In genomic region chr2:89246620-89247019, GRCh38 we compare ENCODE assay signal across 7 cellular contexts.
DNase-seq lines count a peak whose midpoint lies in the region; ATAC-seq, FAIRE-seq and TF ChIP-seq lines count a peak whose summit lies in the region.
"Not testable (repeated sequence)": the region's sequence is repeated elsewhere in the genome, so short reads cannot be mapped to it uniquely, and the experiment has no call there.

No MANE protein-coding gene starts in this region.

- DNase-seq in GM23248 = peak; percentile 71
- peak; percentile 3 for DNase-seq in NAMALWA (ENCODE audit: low spot score)
- DNase-seq in endothelial cell (ENCODE audit: low spot score); small intestine: not testable (repeated sequence)
- peak; percentile 23 for DNase-seq in iris pigment epithelial cell (ENCODE audit: low read depth)

- 0 out of 22 replicates have a peak overlapping the region, but pooled peaks of 1 of the 11 experiments have one; percentile 1 for H3K9ac ChIP-seq in BLaER1 treated with 17β-estradiol and CSF1 and Interleukin-3, amounts not matched to agents 10 nM and 100 nM
- not testable (repeated sequence) for H3K9ac ChIP-seq in GM23248

- FAIRE-seq in small intestine (lab: Jason Lieb, UNC) = peak; percentile 39

- peak; percentile 34 for ATAC-seq in activated T-helper 17 cell treated with anti-CD3 and anti-CD28 coated beads, Interleukin-2, amount 50 U/mL, for 72 hours (replicated peaks)

- in situ Hi-C loops in GM23248 (cut with MboI) = not testable (repeated sequence)

- peak overlapping the region in 6 of 11 experiments; percentile 23 to 66 (median 48); a peak in 8 of 22 replicates for H3K27ac ChIP-seq in BLaER1 treated with 17β-estradiol and CSF1 and Interleukin-3, amounts not matched to agents 10 nM and 100 nM
- not testable (repeated sequence) for H3K27ac ChIP-seq in GM23248; small intestine (ENCODE audit: low read depth in 1 of 2, low read length in 1 of 2)

- H3K9me2 ChIP-seq in GM23248 (ENCODE audit: insufficient read depth) = not testable (repeated sequence)

- not testable (repeated sequence) for H3K4me1 Mint-ChIP-seq in activated T-helper 17 cell treated with anti-CD3 and anti-CD28 coated beads, Interleukin-2, amount 50 U/mL, for 72 hours; endothelial cell (ENCODE audit: unreplicated experiment)

- not testable (repeated sequence) for H2AFZ ChIP-seq in GM23248

- not testable (repeated sequence) for TF ChIP-seq CTCF in endothelial cell (IDR thresholded peaks at IDR 0.05; ENCODE audit: unreplicated experiment)

- H3K9me3 Mint-ChIP-seq in activated T-helper 17 cell treated with anti-CD3 and anti-CD28 coated beads, Interleukin-2, amount 50 U/mL, for 72 hours; endothelial cell (ENCODE audit: unreplicated experiment): not testable (repeated sequence)

- H3F3A ChIP-seq in GM23248 (ENCODE audit: insufficient read depth) = not testable (repeated sequence)

- H3K4me2 ChIP-seq in BLaER1 treated with 17β-estradiol and CSF1 and Interleukin-3, amounts not matched to agents 10 nM and 100 nM = peak overlapping the region in 4 of 11 experiments; percentile 28 to 46 (median 39); a peak in 8 of 22 replicates
- H3K4me2 ChIP-seq in GM23248 (ENCODE audit: unreplicated experiment) = not testable (repeated sequence)

- not testable (repeated sequence) for H3K36me3 ChIP-seq in BLaER1 treated with 17β-estradiol and CSF1 and Interleukin-3, amounts not matched to agents 10 nM and 100 nM; GM23248 (ENCODE audit: low read depth); small intestine (ENCODE audit: control insufficient read depth in 2 of 2, insufficient read depth in 2 of 2, low read length in 2 of 2)

- not testable (repeated sequence) for H3K27me3 Mint-ChIP-seq in activated T-helper 17 cell treated with anti-CD3 and anti-CD28 coated beads, Interleukin-2, amount 50 U/mL, for 72 hours; endothelial cell (ENCODE audit: unreplicated experiment)

- not testable (repeated sequence) for H4K20me1 ChIP-seq in BLaER1 treated with 17β-estradiol and CSF1 and Interleukin-3, amounts not matched to agents 10 nM and 100 nM; GM23248 (ENCODE audit: insufficient read depth)

- not testable (repeated sequence) for H3K9me3 ChIP-seq in BLaER1 treated with 17β-estradiol and CSF1 and Interleukin-3, amounts not matched to agents 10 nM and 100 nM (replicated peaks in 1 of 11); GM23248 (ENCODE audit: low read depth); small intestine (ENCODE audit: control insufficient read depth, low read depth)

- H3K27ac Mint-ChIP-seq in activated T-helper 17 cell treated with anti-CD3 and anti-CD28 coated beads, Interleukin-2, amount 50 U/mL, for 72 hours = peak overlapping the region; percentile 39
- H3K27ac Mint-ChIP-seq in endothelial cell (ENCODE audit: unreplicated experiment) = peak overlapping the region; percentile 80

- not testable (repeated sequence) for H3K79me2 ChIP-seq in GM23248 (ENCODE audit: insufficient read depth)

- H3K4me1 ChIP-seq in BLaER1 treated with 17β-estradiol and CSF1 and Interleukin-3, amounts not matched to agents 10 nM and 100 nM = peaks cover 0 to 17% (median 10%) of the 10 kb centered on the region in 10 experiments; a peak in 11 of 20 replicates
- H3K4me1 ChIP-seq in GM23248 (ENCODE audit: insufficient read depth); small intestine (ENCODE audit: control insufficient read depth in 2 of 2, insufficient read depth in 1 of 2, low read depth in 1 of 2, low read length in 1 of 2): not testable (repeated sequence)

- H3K27me3 ChIP-seq in BLaER1 treated with 17β-estradiol and CSF1 and Interleukin-3, amounts not matched to agents 10 nM and 100 nM; GM23248 (replicated peaks; ENCODE audit: insufficient read depth); small intestine (ENCODE audit: control insufficient read depth in 2 of 2, insufficient read depth in 2 of 2, low read length in 2 of 2): not testable (repeated sequence)

- not testable (repeated sequence) for H3K36me3 Mint-ChIP-seq in activated T-helper 17 cell treated with anti-CD3 and anti-CD28 coated beads, Interleukin-2, amount 50 U/mL, for 72 hours (ENCODE audit: low read depth); endothelial cell (ENCODE audit: low read depth, unreplicated experiment)

- H3K4me3 ChIP-seq in BLaER1 treated with 17β-estradiol and CSF1 and Interleukin-3, amounts not matched to agents 10 nM and 100 nM; GM23248; small intestine (ENCODE audit: low read depth in 1 of 2, low read length in 2 of 2): not testable (repeated sequence)

- H3K4me3 Mint-ChIP-seq in activated T-helper 17 cell treated with anti-CD3 and anti-CD28 coated beads, Interleukin-2, amount 50 U/mL, for 72 hours; endothelial cell (ENCODE audit: unreplicated experiment): not testable (repeated sequence)

- 35 to 45% methylated on average over 2 of the region's 2 CpGs for WGBS in GM23248 (ENCODE audit: low coverage in 1 of 2, low lambda C conversion rate in 2 of 2, missing lambda C conversion rate in 2 of 2), 2 experiments
- 72 to 81% (median 77%) methylated on average over 2 of the region's 2 CpGs for WGBS in small intestine, 3 donors
